ENCODE assay signal across 12 cellular contexts in the genomic region with DNA sequence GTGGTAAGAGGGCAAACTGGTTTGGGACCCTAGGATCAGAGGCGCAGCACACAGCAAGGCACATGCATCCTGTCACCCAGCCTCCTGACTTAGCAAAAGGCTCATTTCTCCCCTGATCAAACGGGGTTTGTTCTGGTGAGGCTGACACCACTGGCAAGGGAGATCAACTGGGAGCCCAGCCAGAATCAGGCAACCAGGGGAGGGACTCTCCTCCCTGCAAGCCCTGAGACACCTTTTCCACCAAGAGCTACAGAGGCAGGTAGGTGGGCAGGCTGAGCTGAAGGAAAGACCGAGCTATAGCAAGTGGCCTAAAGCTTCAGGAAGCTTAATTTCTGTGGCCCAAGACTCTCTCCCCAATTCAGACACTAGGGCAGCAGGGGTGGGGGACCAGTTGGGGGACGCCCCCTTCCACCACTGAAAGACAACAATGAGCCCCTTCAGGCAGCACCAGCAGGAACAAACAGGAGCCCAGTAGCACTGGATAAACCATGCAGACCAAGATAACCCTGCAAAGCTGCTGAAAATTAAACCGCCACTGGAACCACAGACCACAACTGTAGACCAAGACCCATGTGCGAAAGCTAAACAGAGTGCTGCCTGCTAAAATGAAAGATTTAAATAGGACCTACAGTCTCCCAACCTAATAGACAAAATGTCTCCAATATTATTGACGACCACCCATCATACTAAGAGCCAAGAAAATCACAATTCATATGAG. TPM values are rescaled to one million over a fixed set of nuclear protein-coding genes. Genes with fewer than 3 reads are reported as not detected.
A peak's percentile ranks its signal among the peaks of the same experiment; 100 is the strongest.
DNase-seq lines count a peak whose midpoint lies in the region; TF ChIP-seq lines count a peak whose summit lies in the region.
"Had no signal": no experiment of that assay in that cellular context is flagged by ENCODE, and none has a peak within 500 bp of the region (broad histone marks: within the 10 kb centered on the region; RNA-seq: fewer than 3 reads in every experiment).

No MANE protein-coding gene starts in this region.

- DNase-seq in amygdala (lab: John Stamatoyannopoulos, UW): peak in 29 of 56 donors; percentile 3 to 66 (median 25)
- peak; percentile 55 for DNase-seq in myocyte (ENCODE audit: low read depth)
- DNase-seq in retina: no peak
- DNase-seq in tibial nerve (ENCODE audit: low spot score in 2 of 2): no peak
- DNase-seq in HT-29 (ENCODE audit: low spot score): no peak
- DNase-seq in iPS-NIHi11 (ENCODE audit: low spot score): no peak
- DNase-seq: activated CD4-positive, CD25-positive, alpha-beta regulatory T cell treated with anti-CD3 and anti-CD28 coated beads, Interleukin-2, amount 50 U/mL, for 72 hours; mesendoderm; NCI-H510A treated with DMSO at 0.1 percent for 48 hours; ovary had no signal

- H3K9ac ChIP-seq in BLaER1: peak overlapping the region; percentile 57

- CTCF ChIA-PET in HEK293 (lab: Yijun Ruan, JAX): no interaction called here

- 80 to 83% methylated on average over 7 of the region's 7 CpGs for WGBS in tibial nerve, 2 donors

- H3K4me1 ChIP-seq in BLaER1 (peaks cover 27% of the 10 kb centered on the region), HEK293 (ENCODE audit: control insufficient read depth, insufficient read depth, low read length) (0 out of 2 replicates have a peak, but pooled peaks cover 3% of the 10 kb centered on the region), tibial nerve (peaks cover 0 to 9% (median 2%) of the 10 kb centered on the region in 4 donors)

- H3K27ac ChIP-seq in BLaER1 (peak overlapping the region; percentile 57), HEK293 (ENCODE audit: extremely low read depth, low read depth, low read length) (no peak overlapping the region), tibial nerve (no peak overlapping the region)
- H3K27ac ChIP-seq: ovary had no signal

- no peaks in the 10 kb centered on the region for H3K27me3 ChIP-seq in BLaER1
- no peaks in the 10 kb centered on the region for H3K27me3 ChIP-seq in tibial nerve
- H3K27me3 ChIP-seq: ovary had no signal

- peak overlapping the region; percentile 82 for H3K4me2 ChIP-seq in BLaER1

- 0 out of 2 replicates have a peak, but pooled peaks cover 5% of the 10 kb centered on the region for H3K9me3 ChIP-seq in BLaER1
- H3K9me3 ChIP-seq in HEK293 (ENCODE audit: control insufficient read depth, insufficient read depth, low read depth, low read length): no peaks in the 10 kb centered on the region
- H3K9me3 ChIP-seq in tibial nerve: peaks cover 0 to 13% (median 2%) of the 10 kb centered on the region in 4 donors
- H3K9me3 ChIP-seq: ovary had no signal

- POLR2A ChIA-PET in HEK293 (lab: Yijun Ruan, JAX): interaction anchor here (0.6 to 1.6 kb wide), 2 partner anchors 19 to 27 kb away, joined by 3 to 4 read pairs; a partner anchor contains a TSS

- no peak for TF ChIP-seq POLR2A in tibial nerve (IDR thresholded peaks at IDR 0.05)

- TF ChIP-seq EP300 in tibial nerve (IDR thresholded peaks at IDR 0.05): no peak

- no peak overlapping the region for H3K4me3 ChIP-seq in BLaER1
- H3K4me3 ChIP-seq in HEK293 (ENCODE audit: low read depth, low read length): no peak overlapping the region
- no peak overlapping the region for H3K4me3 ChIP-seq in tibial nerve
- H3K4me3 ChIP-seq: ovary had no signal

- TF ChIP-seq CTCF in HEK293 (tag by site-specific recombination; IDR thresholded peaks at IDR 0.05) (no peak), tibial nerve (IDR thresholded peaks at IDR 0.05) (no peak)

- peaks cover 13% of the 10 kb centered on the region for H4K20me1 ChIP-seq in BLaER1

- peaks cover 54% of the 10 kb centered on the region for H3K36me3 ChIP-seq in BLaER1
- H3K36me3 ChIP-seq in HEK293 (ENCODE audit: control insufficient read depth in 2 of 2, insufficient read depth in 1 of 2, low read length in 2 of 2): peaks cover 43 to 52% of the 10 kb centered on the region in 2 experiments
- H3K36me3 ChIP-seq in tibial nerve: peaks cover 0 to 56% (median 3%) of the 10 kb centered on the region in 3 donors
- H3K36me3 ChIP-seq: ovary had no signal

TF ChIP-seq in HEK293, 187 proteins besides CTCF, POLR2A, EP300 and RAD21:
- TF ChIP-seq OSR2 (tag by site-specific recombination; IDR thresholded peaks at IDR 0.05) (peak; percentile 31; the same call in 1 of the 2 replicates), TRIM28 (IDR thresholded peaks at IDR 0.05; ENCODE audit: borderline replicate concordance, low read length) (no peak)

RNA-seq across cellular contexts. Expression of a gene that starts 27.1 kb away (rescaled TPM):
- 99.2 and 99.6 TPM in 2 replicates for total RNA-seq in myocyte
- polyA plus RNA-seq in myocyte (2012): 76.1 TPM
- 10 to 100 TPM; 68.8 to 83.3 (median 79.7) TPM for total RNA-seq in tibial nerve
- 38.2 and 39.2 TPM in 2 replicates for total RNA-seq in HT-29 (2014; rRNA removed; shearing (Covaris generic))

RNA-seq across cellular contexts. Expression of a gene that starts 35.8 kb away (rescaled TPM):
- total RNA-seq in myocyte (149 and 152 TPM in 2 replicates), tibial nerve (100 to 1,000 TPM; 147 to 169 (median 150) TPM)
- polyA plus RNA-seq in myocyte (2012): 65.4 TPM
- 321 and 357 TPM in 2 replicates for total RNA-seq in HT-29 (2014; rRNA removed; shearing (Covaris generic))

RNA-seq across cellular contexts. Expression of a gene that starts 50.9 kb away (rescaled TPM):
- total RNA-seq in myocyte: 14.7 and 15.2 TPM in 2 replicates
- 7.3 TPM for polyA plus RNA-seq in myocyte (2012)
- 10 to 100 TPM; 15.3 to 26.1 (median 19.1) TPM for total RNA-seq in tibial nerve
- total RNA-seq in HT-29 (2014; rRNA removed; shearing (Covaris generic)): 28.2 and 32.2 TPM in 2 replicates

Comparison
In these comparisons a context has a peak if more than half of its experiments do, and no peak if none do; other contexts are left out.
1. DNase-seq: peak in amygdala (29 of 56) and myocyte (single experiment); none in retina (single experiment), tibial nerve (0 of 2), HT-29 (single experiment) and iPS-NIHi11 (single experiment).